Comparison of ENCODE assay signal across 17 cellular contexts in genomic region chr7:137977173-137977572, GRCh38. TPM values are rescaled to one million over a fixed set of nuclear protein-coding genes. Genes with fewer than 3 reads are reported as not detected.
A peak's percentile ranks its signal among the peaks of the same experiment; 100 is the strongest.
DNase-seq lines count a peak whose midpoint lies in the region; ATAC-seq, FAIRE-seq and TF ChIP-seq lines count a peak whose summit lies in the region.
"Had no signal": no experiment of that assay in that cellular context is flagged by ENCODE, and none has a peak within 500 bp of the region (broad histone marks: within the 10 kb centered on the region; RNA-seq: fewer than 3 reads in every experiment).

No MANE protein-coding gene starts in this region.

- ATAC-seq in A549 (no peak), gastrocnemius medialis (peak; percentile 34 to 35), omental fat pad (ENCODE audit: low FRiP score) (no peak)
- ATAC-seq: stimulated activated naive CD8-positive, alpha-beta T cell treated with anti-CD3 and anti-CD28 coated beads, Interleukin-15, amount 100 ng/mL, for 72 hours had no signal

- TF ChIP-seq CTCF in A549 (IDR thresholded peaks at IDR 0.05) (no peak), esophagus muscularis mucosa (IDR thresholded peaks at IDR 0.05) (no peak), gastrocnemius medialis (IDR thresholded peaks at IDR 0.05 in 4 of 5, conservative IDR thresholded peaks at IDR 0.05 in 1 of 5) (no peak), GM20000 (IDR thresholded peaks at IDR 0.05; ENCODE audit: extremely low read depth, missing control alignments) (no peak), omental fat pad (IDR thresholded peaks at IDR 0.05) (no peak)

- H3K4me1 ChIP-seq in A549, result peaks cover 57% of the 10 kb centered on the region
- H3K4me1 ChIP-seq in esophagus muscularis mucosa, result peaks cover 44 to 98% (median 96%) of the 10 kb centered on the region in 4 donors
- H3K4me1 ChIP-seq in gastrocnemius medialis, result peaks cover 8 to 49% of the 10 kb centered on the region in 2 donors
- H3K4me1 ChIP-seq in CD4-positive, alpha-beta memory T cell (ENCODE audit: insufficient read depth, low read length), result no peaks in the 10 kb centered on the region

- TF ChIP-seq EP300 in A549 (IDR thresholded peaks at IDR 0.05) (no peak), esophagus muscularis mucosa (IDR thresholded peaks at IDR 0.05) (no peak)

- peaks cover 0 to 4% (median under 1%) of the 10 kb centered on the region in 8 donors for H3K9me3 Mint-ChIP-seq in CD4-positive, alpha-beta memory T cell
- H3K9me3 Mint-ChIP-seq: stimulated activated naive CD8-positive, alpha-beta T cell treated with anti-CD3 and anti-CD28 coated beads, Interleukin-15, amount 100 ng/mL, for 72 hours had no signal

- no peak for FAIRE-seq in A549 (lab: Jason Lieb, UNC)
- FAIRE-seq: keratinocyte had no signal

- H3K4me2 ChIP-seq in A549, result peak overlapping the region; percentile 64; the same call in 2 of the 3 replicates

- H3K36me3 Mint-ChIP-seq in CD4-positive, alpha-beta memory T cell, result peaks cover 10 to 32% of the 10 kb centered on the region in 2 donors

- POLR2A ChIA-PET in A549 (lab: Yijun Ruan, JAX), result no interaction called here
- POLR2A ChIA-PET in CD4-positive, alpha-beta memory T cell (lab: Charles Lee; ENCODE audit: partially characterized antibody), result no interaction called here

- H3K4me3 Mint-ChIP-seq in CD4-positive, alpha-beta memory T cell, result no peak overlapping the region
- H3K4me3 Mint-ChIP-seq: stimulated activated naive CD8-positive, alpha-beta T cell treated with anti-CD3 and anti-CD28 coated beads, Interleukin-15, amount 100 ng/mL, for 72 hours had no signal

- CTCF ChIA-PET in A549 (lab: Yijun Ruan, JAX), result interaction anchor here (1.0 to 2.0 kb wide), 2 partner anchors 25 to 32 kb away, joined by 3 to 9 read pairs; partner anchors contain the start of gene CREB3L2
- CTCF ChIA-PET in CD4-positive, alpha-beta memory T cell (lab: Charles Lee; ENCODE audit: partially characterized antibody), result no interaction called here

- H3K27ac ChIP-seq in A549 (peak overlapping the region; percentile 27 to 86; a peak in 4 of 6 replicates), esophagus muscularis mucosa (replicated peaks in 1 of 4) (peak overlapping the region; percentile 69 to 78 (median 76)), gastrocnemius medialis (peak overlapping the region; percentile 63 to 75 (median 74))
- H3K27ac ChIP-seq in CD4-positive, alpha-beta memory T cell (ENCODE audit: low read depth, low read length), result no peak overlapping the region
- H3K27ac ChIP-seq: parathyroid adenoma had no signal

- DNase-seq in A549 (ENCODE audit: low read depth in 1 of 2, low spot score in 1 of 2) (no peak), M059J (ENCODE audit: low read depth) (peak; percentile 69), esophagus muscularis mucosa (ENCODE audit: extremely low spot score) (no peak), gastrocnemius medialis (no peak), GM20000 (ENCODE audit: low spot score) (no peak), NCI-H748 (lab: John Stamatoyannopoulos, UW; ENCODE audit: unreplicated experiment) (no peak), omental fat pad (ENCODE audit: low spot score) (no peak)
- DNase-seq in CD4-positive, alpha-beta memory T cell, result no peak
- DNase-seq: activated CD4-positive, CD25-positive, alpha-beta regulatory T cell; activated gamma-delta T cell; midbrain; NCI-H748 treated with DMSO at 0.1 percent for 48 hours; RPMI8226; stimulated activated naive CD8-positive, alpha-beta T cell treated with anti-CD3 and anti-CD28 coated beads, Interleukin-15, amount 100 ng/mL, for 72 hours; T-helper 1 cell had no signal

- H3K4me1 Mint-ChIP-seq in CD4-positive, alpha-beta memory T cell, result peaks cover 8 to 36% (median 19%) of the 10 kb centered on the region in 4 donors
- H3K4me1 Mint-ChIP-seq: stimulated activated naive CD8-positive, alpha-beta T cell treated with anti-CD3 and anti-CD28 coated beads, Interleukin-15, amount 100 ng/mL, for 72 hours had no signal

- no peak for TF ChIP-seq RAD21 in A549 (conservative IDR thresholded peaks at IDR 0.05 in 1 of 2, IDR thresholded peaks at IDR 0.05 in 1 of 2)

- H3K36me3 ChIP-seq in esophagus muscularis mucosa (no peaks in the 10 kb centered on the region), gastrocnemius medialis (no peaks in the 10 kb centered on the region)
- H3K36me3 ChIP-seq in CD4-positive, alpha-beta memory T cell (ENCODE audit: insufficient read depth, low read length), result no peaks in the 10 kb centered on the region

- 65% methylated on average over 4 of the region's 4 CpGs for WGBS in A549 (ENCODE audit: missing lambda C conversion rate)
- 71% methylated on average over 4 of the region's 4 CpGs for WGBS in esophagus muscularis mucosa

- no peaks in the 10 kb centered on the region for H3K9me3 ChIP-seq in A549
- no peaks in the 10 kb centered on the region for H3K9me3 ChIP-seq in esophagus muscularis mucosa
- H3K9me3 ChIP-seq in gastrocnemius medialis, result no peaks in the 10 kb centered on the region
- no peaks in the 10 kb centered on the region for H3K9me3 ChIP-seq in CD4-positive, alpha-beta memory T cell (ENCODE audit: control insufficient read depth in 1 of 2, low read length in 2 of 2)

- TF ChIP-seq POLR2A in A549 (IDR thresholded peaks at IDR 0.05; ENCODE audit: low read length), result no peak
- TF ChIP-seq POLR2A in esophagus muscularis mucosa (IDR thresholded peaks at IDR 0.05; ENCODE audit: low read depth), result no peak
- TF ChIP-seq POLR2A in gastrocnemius medialis (IDR thresholded peaks at IDR 0.05), result no peak

- H3K4me3 ChIP-seq in A549 (no peak overlapping the region), esophagus muscularis mucosa (no peak overlapping the region), gastrocnemius medialis (no peak overlapping the region)
- H3K4me3 ChIP-seq in CD4-positive, alpha-beta memory T cell (ENCODE audit: low read length in 2 of 2), result no peak overlapping the region

- in situ Hi-C loops in gastrocnemius medialis (cut with MboI; ENCODE audit: low sequenced_read_pairs in 4 of 4), result no loop called here

- no peaks in the 10 kb centered on the region for H3K27me3 Mint-ChIP-seq in CD4-positive, alpha-beta memory T cell
- H3K27me3 Mint-ChIP-seq: stimulated activated naive CD8-positive, alpha-beta T cell treated with anti-CD3 and anti-CD28 coated beads, Interleukin-15, amount 100 ng/mL, for 72 hours had no signal

- H3K27me3 ChIP-seq in esophagus muscularis mucosa (no peaks in the 10 kb centered on the region), gastrocnemius medialis (no peaks in the 10 kb centered on the region)
- no peaks in the 10 kb centered on the region for H3K27me3 ChIP-seq in CD4-positive, alpha-beta memory T cell (ENCODE audit: insufficient read depth, low read length)

- no peak overlapping the region for H3K27ac Mint-ChIP-seq in CD4-positive, alpha-beta memory T cell
- H3K27ac Mint-ChIP-seq: stimulated activated naive CD8-positive, alpha-beta T cell treated with anti-CD3 and anti-CD28 coated beads, Interleukin-15, amount 100 ng/mL, for 72 hours had no signal

- intact Hi-C loops in esophagus muscularis mucosa (cut with DNase I), result no loop called here
- intact Hi-C loops in gastrocnemius medialis (cut with DNase I; ENCODE audit: low total_unique reads), result loop anchor here (5.0 kb wide), 1 partner anchor 40 kb away; no protein-coding TSS in a partner anchor
- intact Hi-C loops in CD4-positive, alpha-beta memory T cell (cut with micrococcal nuclease), result no loop called here

TF ChIP-seq in A549, 52 proteins besides CTCF, POLR2A, EP300 and RAD21:
- peak in 1 of 2 experiments; percentile 25; a peak in 1 of 4 replicates for TF ChIP-seq CEBPB (IDR thresholded peaks at IDR 0.05)
- no peak for TF ChIP-seq FOXS1 (CRISPR knock-in tag; IDR thresholded peaks at IDR 0.05)
- TF ChIP-seq MAFK (IDR thresholded peaks at IDR 0.05; ENCODE audit: partially characterized antibody), result peak; percentile 59

RNA-seq across cellular contexts. Expression of gene CREB3L2, which starts 24.7 kb away (rescaled TPM):
- polyA plus RNA-seq in A549 (2011; rRNA removed) (32.2 and 33.8 TPM in 2 replicates), A549 (2017; fragmentation: RNase III; extraction: RNeasy Plus Mini Kit Qiagen cat#74134 plus additional on column Dnase treatment) (14.7 to 16.7 TPM (median 16.3 TPM) in 3 replicates)
- 8.3 and 11.3 TPM in 2 replicates for polyA plus RNA-seq in A549 (2012; cell fraction: cytosol; rRNA removed)
- 12.4 and 13.4 TPM in 2 replicates for polyA plus RNA-seq in A549 (2012; cell fraction: nucleus; rRNA removed)
- polyA minus RNA-seq in A549 (2011; rRNA and poly(A)+ RNA removed), result 41.4 and 42.3 TPM in 2 replicates
- total RNA-seq in M059J (2014; rRNA removed; shearing (Covaris generic)), result 16.5 and 31.9 TPM in 2 replicates
- total RNA-seq in esophagus muscularis mucosa (10 to 100 TPM; 29.2 to 43.4 (median 37.1) TPM), gastrocnemius medialis (10 to 100 TPM in 1 of 4 donors, 1 to 10 TPM in 3; 2.8 to 12.0 (median 5.4) TPM), omental fat pad (10 to 100 TPM; 35.6 to 50.4 (median 42.8) TPM)
- total RNA-seq in CD4-positive, alpha-beta memory T cell, result 10 to 100 TPM; 39.3 to 41.3 TPM
- 10 to 100 TPM in 1 of 2 donors, 1 to 10 TPM in 1; 6.8 to 17.4 TPM for polyA plus RNA-seq in CD4-positive, alpha-beta memory T cell

Comparison
In these comparisons a context has a peak if more than half of its experiments do, and no peak if none do; other contexts are left out.
1. ATAC-seq: peak in gastrocnemius medialis (2 of 2); none in A549 (0 of 2) and omental fat pad (single experiment).